ENCODE assay signal across 1 cellular context in genomic region chr1:68384321-68384813, GRCh38.
A peak's percentile ranks its signal among the peaks of the same experiment; 100 is the strongest.
TF ChIP-seq lines count a peak whose summit lies in the region.

No MANE protein-coding gene starts in this region.

TF ChIP-seq in K562, 482 proteins besides CTCF, POLR2A, EP300 and RAD21 (continued from another document):
- TF ChIP-seq FOSL1 (tag; conservative IDR thresholded peaks at IDR 0.05) = peak; percentile 84
